8 cellular contexts compared by ENCODE assay signal in genomic region chr2:237691908-237692600, GRCh38.
DNase-seq lines count a peak whose midpoint lies in the region; ATAC-seq and TF ChIP-seq lines count a peak whose summit lies in the region.

No MANE protein-coding gene starts in this region.

- in situ Hi-C loops in SK-MEL-5 (cut with HindIII; ENCODE audit: low pct_unique_long_range_greater_than_20kb, low sequenced_read_pairs) (no loop called here), transverse colon (cut with MboI; ENCODE audit: low pct_ligation_motif_present in 1 of 4, low pct_unique_long_range_greater_than_20kb in 1 of 4, low sequenced_read_pairs in 3 of 4) (no loop called here)

- H4K20me1 ChIP-seq in DND-41 (ENCODE audit: insufficient read depth, low read length), result peaks cover 28% of the 10 kb centered on the region

- peaks cover 65% of the 10 kb centered on the region for H3K4me1 ChIP-seq in DND-41 (ENCODE audit: insufficient read depth, low read length)
- H3K4me1 ChIP-seq in transverse colon, result peaks cover 44 to 81% (median 79%) of the 10 kb centered on the region in 4 donors

- peak overlapping the region; percentile 95 for H3K27ac Mint-ChIP-seq in activated naive CD4-positive, alpha-beta T cell treated with anti-CD3 and anti-CD28 coated beads for 36 hours
- peak overlapping the region; percentile 94 for H3K27ac Mint-ChIP-seq in osteocyte (ENCODE audit: unreplicated experiment)

- H3K27ac ChIP-seq in DND-41 (ENCODE audit: low read length) (peak overlapping the region; percentile 81), transverse colon (peak overlapping the region; percentile 97 to 100 (median 98))

- peak; percentile 93 for DNase-seq in DND-41
- peak; percentile 74 for DNase-seq in LHCN-M2 (ENCODE audit: low read depth)
- DNase-seq in SK-MEL-5 (ENCODE audit: low read depth, low spot score), result peak; percentile 86
- peak; percentile 94 for DNase-seq in activated naive CD4-positive, alpha-beta T cell treated with anti-CD3 and anti-CD28 coated beads for 36 hours
- DNase-seq in glomerular visceral epithelial cell (ENCODE audit: extremely low spot score), result peak; percentile 97
- DNase-seq in osteocyte (ENCODE audit: extremely low spot score, unreplicated experiment), result peak; percentile 98
- DNase-seq in transverse colon, result peak; percentile 99

- peaks cover 66% of the 10 kb centered on the region for H3K4me1 Mint-ChIP-seq in activated naive CD4-positive, alpha-beta T cell treated with anti-CD3 and anti-CD28 coated beads for 36 hours (ENCODE audit: low read depth)
- H3K4me1 Mint-ChIP-seq in osteocyte (ENCODE audit: unreplicated experiment), result peaks cover 78% of the 10 kb centered on the region

- H3K36me3 ChIP-seq in DND-41 (ENCODE audit: insufficient read depth, low read length) (no peaks in the 10 kb centered on the region; the same call in 1 of the 2 replicates), transverse colon (no peaks in the 10 kb centered on the region)

- no peaks in the 10 kb centered on the region for H3K27me3 ChIP-seq in DND-41 (ENCODE audit: insufficient read depth, low read length, poor library complexity)
- no peaks in the 10 kb centered on the region for H3K27me3 ChIP-seq in transverse colon

- H3K27me3 Mint-ChIP-seq in activated naive CD4-positive, alpha-beta T cell treated with anti-CD3 and anti-CD28 coated beads for 36 hours (ENCODE audit: low read depth), result no peaks in the 10 kb centered on the region
- no peaks in the 10 kb centered on the region for H3K27me3 Mint-ChIP-seq in osteocyte (ENCODE audit: unreplicated experiment)

- H3K9me3 Mint-ChIP-seq in activated naive CD4-positive, alpha-beta T cell treated with anti-CD3 and anti-CD28 coated beads for 36 hours, result no peaks in the 10 kb centered on the region
- H3K9me3 Mint-ChIP-seq in osteocyte (ENCODE audit: unreplicated experiment), result no peaks in the 10 kb centered on the region

- H3K9me3 ChIP-seq in DND-41 (ENCODE audit: insufficient read depth, low read length, severe bottlenecking) (no peaks in the 10 kb centered on the region), transverse colon (no peaks in the 10 kb centered on the region)

- WGBS in transverse colon (ENCODE audit: low coverage in 1 of 2), 2 donors, result 0% methylated on average over 6 of the region's 94 CpGs; no CpG with 5 or more reads in 1 of the 2 donors

- peak; percentile 89 for TF ChIP-seq POLR2A in transverse colon (IDR thresholded peaks at IDR 0.05)

- no peak for TF ChIP-seq CTCF in DND-41 (IDR thresholded peaks at IDR 0.05; ENCODE audit: borderline replicate concordance, extremely low read depth, low read length, poor library complexity, severe bottlenecking)
- TF ChIP-seq CTCF in osteocyte (IDR thresholded peaks at IDR 0.05), result no peak
- TF ChIP-seq CTCF in transverse colon (IDR thresholded peaks at IDR 0.05), result no peak

- H3K4me3 ChIP-seq in DND-41 (ENCODE audit: low read depth in 1 of 2, low read length in 2 of 2) (peak overlapping the region; percentile 91 to 97), transverse colon (peak overlapping the region; percentile 88 to 98 (median 94))

- peak overlapping the region; percentile 82 for H2AFZ ChIP-seq in DND-41 (ENCODE audit: low read depth, low read length)

- H3K36me3 Mint-ChIP-seq in activated naive CD4-positive, alpha-beta T cell treated with anti-CD3 and anti-CD28 coated beads for 36 hours (ENCODE audit: low read depth), result peaks cover 4% of the 10 kb centered on the region
- no peaks in the 10 kb centered on the region for H3K36me3 Mint-ChIP-seq in osteocyte (ENCODE audit: unreplicated experiment)

- no peak for TF ChIP-seq EP300 in transverse colon (IDR thresholded peaks at IDR 0.05; ENCODE audit: low read depth)

- peak overlapping the region; percentile 92 for H3K9ac ChIP-seq in DND-41 (ENCODE audit: low read depth, low read length)

- H3K4me3 Mint-ChIP-seq in activated naive CD4-positive, alpha-beta T cell treated with anti-CD3 and anti-CD28 coated beads for 36 hours, result peak overlapping the region; percentile 87
- peak overlapping the region; percentile 73 for H3K4me3 Mint-ChIP-seq in osteocyte (ENCODE audit: unreplicated experiment)

- peaks cover 48% of the 10 kb centered on the region for H3K79me2 ChIP-seq in DND-41 (ENCODE audit: insufficient read depth, low read length)

- H3K4me2 ChIP-seq in DND-41 (ENCODE audit: insufficient read depth, low read length), result peak overlapping the region; percentile 87

- intact Hi-C loops in activated naive CD4-positive, alpha-beta T cell treated with anti-CD3 and anti-CD28 coated beads for 36 hours (cut with micrococcal nuclease), result loop anchor here (1.0 to 10.0 kb wide), 8 partner anchors 8 to 1689 kb away; partner anchors contain the start of genes ILKAP, PER2 and UBE2F
- intact Hi-C loops in transverse colon (cut with DNase I; ENCODE audit: low total_unique reads), result no loop called here

- ATAC-seq in DND-41 (ENCODE audit: insufficient read depth, low read depth) (peak; percentile 78), GM21786 (IDR thresholded peaks at IDR 0.05; ENCODE audit: unreplicated experiment) (peak; percentile 29)

- CTCF ChIA-PET in activated naive CD4-positive, alpha-beta T cell treated with anti-CD3 and anti-CD28 coated beads for 36 hours (lab: Charles Lee), result interaction anchor here (1.5 to 13.1 kb wide), 4 partner anchors 10 to 53 kb away, joined by 5 to 142 read pairs (median 9); no protein-coding TSS in a partner anchor

Comparison
In these comparisons a context has a peak if more than half of its experiments do, and no peak if none do; other contexts are left out.
1. Peak in every context shown above with its lines: DNase-seq, ATAC-seq, H3K4me3 ChIP-seq and H3K27ac ChIP-seq.